Comparison of ENCODE assay signal across 26 cellular contexts in the genomic region with DNA sequence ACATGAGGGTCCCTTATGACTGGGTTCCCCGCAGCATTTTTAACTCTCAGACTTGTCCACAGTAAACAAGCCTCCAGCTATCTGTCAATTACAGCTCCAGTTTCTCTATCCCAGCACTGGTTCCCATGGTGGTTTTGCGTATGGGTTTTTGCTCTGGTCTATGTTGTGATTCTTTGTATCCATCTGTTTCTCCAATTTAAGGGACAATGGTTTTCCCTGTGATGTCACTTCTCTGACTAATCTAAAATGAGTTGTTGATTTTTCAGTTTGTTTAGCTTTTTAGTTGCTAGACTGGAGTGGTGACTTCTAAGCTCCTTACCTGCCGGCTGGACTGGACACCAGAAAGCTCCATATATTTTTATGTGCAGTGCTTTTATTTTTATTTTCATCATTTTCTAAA.
"Had no signal": no experiment of that assay in that cellular context is flagged by ENCODE, and none has a peak within 500 bp of the region (broad histone marks: within the 10 kb centered on the region; RNA-seq: fewer than 3 reads in every experiment).

No MANE protein-coding gene starts in this region.

- H3K4me1 ChIP-seq: esophagus muscularis mucosa, gastrocnemius medialis, pancreas, tibial artery had no signal

- H3K27ac Mint-ChIP-seq: activated CD4-positive, alpha-beta T cell treated with anti-CD3 and anti-CD28 coated beads, Interleukin-2, amount 10 ng/mL, durations not matched to agents 24 days and 14 days; activated naive CD4-positive, alpha-beta T cell treated with anti-CD3 and anti-CD28 coated beads, Interleukin-2, amount 50 U/mL, for 24 hours; natural killer cell treated with Interleukin-12 subunit alpha and Interleukin-12 subunit beta and Interleukin-15 and Interleukin-18, amount 100 ng/mL, for 72 hours; stimulated activated effector memory CD8-positive, alpha-beta T cell treated with anti-CD3 and anti-CD28 coated beads, Interleukin-12 subunit alpha, Interleukin-12 subunit beta, amount 100 ng/mL, for 72 hours; stimulated activated naive CD8-positive, alpha-beta T cell treated with anti-CD3 and anti-CD28 coated beads, Interleukin-15, amount 100 ng/mL, for 72 hours; T-helper 1 cell treated with Interleukin-12 subunit alpha and Interleukin-12 subunit beta and Interleukin-4 antibody, amounts not matched to agents 30 μg/mL and 1 μg/mL, for 36 hours had no signal

- H3K4me3 ChIP-seq: esophagus muscularis mucosa, gastrocnemius medialis, pancreas, tibial artery had no signal

- H3K27me3 ChIP-seq: brain microvascular endothelial cell, esophagus muscularis mucosa, gastrocnemius medialis, neutrophil, tibial artery had no signal

- ATAC-seq: activated CD4-positive, CD25-positive, alpha-beta regulatory T cell treated with anti-CD3 and anti-CD28 coated beads, Interleukin-2, amount 50 U/mL, for 24 hours; gastrocnemius medialis; left cardiac atrium; natural killer cell treated with Interleukin-12 subunit alpha and Interleukin-12 subunit beta and Interleukin-15 and Interleukin-18, amount 100 ng/mL, for 72 hours; pancreas; right cardiac atrium; stimulated activated effector memory CD8-positive, alpha-beta T cell treated with anti-CD3 and anti-CD28 coated beads, Interleukin-12 subunit alpha, Interleukin-12 subunit beta, amount 100 ng/mL, for 72 hours; stimulated activated naive CD8-positive, alpha-beta T cell treated with anti-CD3 and anti-CD28 coated beads, Interleukin-15, amount 100 ng/mL, for 72 hours had no signal

- H3K4me3 Mint-ChIP-seq: activated CD4-positive, alpha-beta T cell treated with anti-CD3 and anti-CD28 coated beads, Interleukin-2, amount 10 ng/mL, durations not matched to agents 24 days and 14 days; activated naive CD4-positive, alpha-beta T cell treated with anti-CD3 and anti-CD28 coated beads, Interleukin-2, amount 50 U/mL, for 24 hours; central memory CD8-positive, alpha-beta T cell; natural killer cell treated with Interleukin-12 subunit alpha and Interleukin-12 subunit beta and Interleukin-15 and Interleukin-18, amount 100 ng/mL, for 72 hours; stimulated activated effector memory CD8-positive, alpha-beta T cell treated with anti-CD3 and anti-CD28 coated beads, Interleukin-12 subunit alpha, Interleukin-12 subunit beta, amount 100 ng/mL, for 72 hours; stimulated activated naive CD8-positive, alpha-beta T cell treated with anti-CD3 and anti-CD28 coated beads, Interleukin-15, amount 100 ng/mL, for 72 hours; T-helper 1 cell treated with Interleukin-12 subunit alpha and Interleukin-12 subunit beta and Interleukin-4 antibody, amounts not matched to agents 30 μg/mL and 1 μg/mL, for 36 hours had no signal

- H3K27me3 Mint-ChIP-seq: activated CD4-positive, alpha-beta T cell treated with anti-CD3 and anti-CD28 coated beads, Interleukin-2, amount 10 ng/mL, durations not matched to agents 24 days and 14 days; activated naive CD4-positive, alpha-beta T cell treated with anti-CD3 and anti-CD28 coated beads, Interleukin-2, amount 50 U/mL, for 24 hours; central memory CD8-positive, alpha-beta T cell; natural killer cell treated with Interleukin-12 subunit alpha and Interleukin-12 subunit beta and Interleukin-15 and Interleukin-18, amount 100 ng/mL, for 72 hours; stimulated activated naive CD8-positive, alpha-beta T cell treated with anti-CD3 and anti-CD28 coated beads, Interleukin-15, amount 100 ng/mL, for 72 hours had no signal

- DNase-seq: activated CD4-positive, alpha-beta T cell treated with anti-CD3 and anti-CD28 coated beads, Interleukin-2, amount 10 ng/mL, durations not matched to agents 24 days and 14 days; activated gamma-delta T cell treated with Interleukin-2 at 50 U/mL for 16 hours; activated T-cell treated with anti-CD3 and anti-CD28 coated beads, Interleukin-2, amount 50 U/mL, for 1 hour; anterior cingulate cortex; brain microvascular endothelial cell; effector memory CD4-positive, alpha-beta T cell; gastrocnemius medialis; head of caudate nucleus; hypothalamus; left cardiac atrium; pancreas; right cardiac atrium; stimulated activated CD4-positive, alpha-beta T cell treated with anti-CD3 and anti-CD28 coated beads, Interleukin-2, amount 100 ng/mL, for 24 hours; stimulated activated naive CD8-positive, alpha-beta T cell treated with anti-CD3 and anti-CD28 coated beads, Interleukin-15, amount 100 ng/mL, for 72 hours; T1000; tibial artery had no signal

- H3K36me3 ChIP-seq: brain microvascular endothelial cell, esophagus muscularis mucosa, gastrocnemius medialis, neutrophil, pancreas, tibial artery had no signal

- FAIRE-seq: colon, islet of Langerhans, pancreas had no signal

- H3K9me3 ChIP-seq: esophagus muscularis mucosa, gastrocnemius medialis, neutrophil, pancreas, tibial artery had no signal

- H3K27ac ChIP-seq: brain microvascular endothelial cell, esophagus muscularis mucosa, gastrocnemius medialis, neutrophil, pancreas, tibial artery had no signal

- H3K4me1 Mint-ChIP-seq: activated CD4-positive, alpha-beta T cell treated with anti-CD3 and anti-CD28 coated beads, Interleukin-2, amount 10 ng/mL, durations not matched to agents 24 days and 14 days; activated naive CD4-positive, alpha-beta T cell treated with anti-CD3 and anti-CD28 coated beads, Interleukin-2, amount 50 U/mL, for 24 hours; central memory CD8-positive, alpha-beta T cell; stimulated activated effector memory CD8-positive, alpha-beta T cell treated with anti-CD3 and anti-CD28 coated beads, Interleukin-12 subunit alpha, Interleukin-12 subunit beta, amount 100 ng/mL, for 72 hours; stimulated activated naive CD8-positive, alpha-beta T cell treated with anti-CD3 and anti-CD28 coated beads, Interleukin-15, amount 100 ng/mL, for 72 hours had no signal

- H3K36me3 Mint-ChIP-seq: activated naive CD4-positive, alpha-beta T cell treated with anti-CD3 and anti-CD28 coated beads, Interleukin-2, amount 50 U/mL, for 24 hours; natural killer cell treated with Interleukin-12 subunit alpha and Interleukin-12 subunit beta and Interleukin-15 and Interleukin-18, amount 100 ng/mL, for 72 hours; stimulated activated effector memory CD8-positive, alpha-beta T cell treated with anti-CD3 and anti-CD28 coated beads, Interleukin-12 subunit alpha, Interleukin-12 subunit beta, amount 100 ng/mL, for 72 hours had no signal

- H3K9me3 Mint-ChIP-seq: activated CD4-positive, alpha-beta T cell treated with anti-CD3 and anti-CD28 coated beads, Interleukin-2, amount 10 ng/mL, durations not matched to agents 24 days and 14 days had no signal
